20 cellular contexts compared by ENCODE assay signal in the genomic region with DNA sequence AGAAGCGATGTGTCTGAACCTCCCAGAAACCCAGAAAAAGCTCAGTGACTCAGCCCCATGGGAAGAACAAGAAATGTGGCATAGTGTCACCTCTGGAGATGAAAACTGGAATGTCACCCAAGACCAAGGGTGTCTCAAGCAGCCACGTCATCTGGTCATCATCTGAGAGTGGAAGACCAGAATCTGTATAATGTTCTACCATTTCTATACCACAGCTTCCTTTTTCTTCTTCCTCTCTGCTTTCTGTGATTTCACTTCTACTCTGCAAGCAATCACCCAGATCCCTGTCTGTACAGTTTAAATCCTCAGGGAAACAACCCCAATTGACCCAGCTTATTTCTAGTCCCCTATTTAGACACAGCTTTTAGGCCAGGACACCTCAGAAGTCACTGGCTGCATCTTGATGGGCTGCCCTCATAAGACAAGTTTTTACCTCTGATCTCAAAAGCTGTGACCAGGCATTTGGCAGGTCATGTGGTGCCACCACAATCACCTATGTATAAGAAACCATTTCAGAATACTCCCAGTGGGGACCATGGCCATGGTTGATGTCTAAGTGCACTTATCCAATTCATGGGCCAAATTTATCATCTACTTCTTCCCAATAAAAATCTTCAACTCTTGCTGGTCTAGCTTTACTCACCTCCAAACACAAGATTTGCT.
A peak's percentile ranks its signal among the peaks of the same experiment; 100 is the strongest.
DNase-seq lines count a peak whose midpoint lies in the region; ATAC-seq lines count a peak whose summit lies in the region.
"Had no signal": no experiment of that assay in that cellular context is flagged by ENCODE, and none has a peak within 500 bp of the region (broad histone marks: within the 10 kb centered on the region; RNA-seq: fewer than 3 reads in every experiment).

No MANE protein-coding gene starts in this region.

- no peaks in the 10 kb centered on the region for H3K9me3 Mint-ChIP-seq in activated naive CD4-positive, alpha-beta T cell treated with anti-CD3 and anti-CD28 coated beads for 36 hours
- H3K9me3 Mint-ChIP-seq: HFFc6 had no signal

- peaks cover 8% of the 10 kb centered on the region for H3K27me3 Mint-ChIP-seq in activated naive CD4-positive, alpha-beta T cell treated with anti-CD3 and anti-CD28 coated beads for 36 hours (ENCODE audit: low read depth)

- H3K27ac Mint-ChIP-seq in activated naive CD4-positive, alpha-beta T cell treated with anti-CD3 and anti-CD28 coated beads for 36 hours = peak overlapping the region; percentile 31
- H3K27ac Mint-ChIP-seq: activated CD8-positive, alpha-beta memory T cell treated with anti-CD3 and anti-CD28 coated beads, Interleukin-2, amount 10 ng/mL, durations not matched to agents 7 days and 5 days; HFFc6 had no signal

- no peak for DNase-seq in activated naive CD4-positive, alpha-beta T cell treated with anti-CD3 and anti-CD28 coated beads for 36 hours
- no peak for DNase-seq in activated naive CD4-positive, alpha-beta T cell treated with Interleukin-2 at 50 U/mL for 16 hours
- DNase-seq in KG1 (lab: John Stamatoyannopoulos, UW) (no peak), SW 1271 (lab: John Stamatoyannopoulos, UW) (no peak), NCI-H1694 (lab: John Stamatoyannopoulos, UW) (no peak), inferior parietal cortex (ENCODE audit: extremely low spot score) (no peak)
- DNase-seq: activated CD4-positive, alpha-beta T cell treated with anti-CD3 and anti-CD28 coated beads for 1 hour; activated CD8-positive, alpha-beta memory T cell treated with anti-CD3 and anti-CD28 coated beads, Interleukin-2, amount 10 ng/mL, durations not matched to agents 7 days and 5 days; central memory CD4-positive, alpha-beta T cell; esophagus squamous epithelium; HFFc6; Kasumi-1; NCI-H1417; NCI-H2171; NCI-H748 treated with DMSO at 0.1 percent for 48 hours; spleen; testis had no signal

- CTCF ChIA-PET in activated naive CD4-positive, alpha-beta T cell treated with anti-CD3 and anti-CD28 coated beads for 36 hours (lab: Charles Lee) = no interaction called here

- ATAC-seq in GM21737 (IDR thresholded peaks at IDR 0.05; ENCODE audit: unreplicated experiment) (peak; percentile 69), HG03457 (IDR thresholded peaks at IDR 0.05; ENCODE audit: unreplicated experiment) (peak; percentile 73)
- ATAC-seq: activated CD8-positive, alpha-beta memory T cell treated with anti-CD3 and anti-CD28 coated beads, Interleukin-2, amount 10 ng/mL, durations not matched to agents 7 days and 5 days; Panc1 had no signal

- H3K4me3 Mint-ChIP-seq in activated naive CD4-positive, alpha-beta T cell treated with anti-CD3 and anti-CD28 coated beads for 36 hours = no peak overlapping the region
- H3K4me3 Mint-ChIP-seq: activated CD8-positive, alpha-beta memory T cell treated with anti-CD3 and anti-CD28 coated beads, Interleukin-2, amount 10 ng/mL, durations not matched to agents 7 days and 5 days; HFFc6 had no signal

- no peaks in the 10 kb centered on the region for H3K4me1 Mint-ChIP-seq in activated naive CD4-positive, alpha-beta T cell treated with anti-CD3 and anti-CD28 coated beads for 36 hours (ENCODE audit: low read depth)
- H3K4me1 Mint-ChIP-seq: activated CD8-positive, alpha-beta memory T cell treated with anti-CD3 and anti-CD28 coated beads, Interleukin-2, amount 10 ng/mL, durations not matched to agents 7 days and 5 days had no signal

- intact Hi-C loops in activated naive CD4-positive, alpha-beta T cell treated with anti-CD3 and anti-CD28 coated beads for 36 hours (cut with micrococcal nuclease) = no loop called here

- no peaks in the 10 kb centered on the region for H3K36me3 Mint-ChIP-seq in activated naive CD4-positive, alpha-beta T cell treated with anti-CD3 and anti-CD28 coated beads for 36 hours (ENCODE audit: low read depth)
- H3K36me3 Mint-ChIP-seq: activated CD8-positive, alpha-beta memory T cell treated with anti-CD3 and anti-CD28 coated beads, Interleukin-2, amount 10 ng/mL, durations not matched to agents 7 days and 5 days had no signal
